1 cellular context compared by ENCODE assay signal in genomic region chr2:102080451-102081054, GRCh38.
TF ChIP-seq lines count a peak whose summit lies in the region.

No MANE protein-coding gene starts in this region.

TF ChIP-seq in GM12878, 131 proteins besides CTCF, POLR2A, EP300 and RAD21 (continued from another document):
- TF ChIP-seq SKIL (IDR thresholded peaks at IDR 0.05; ENCODE audit: low read depth, poor library complexity, severe bottlenecking) (peak; percentile 32), RBBP5 (conservative IDR thresholded peaks at IDR 0.05) (no peak)
